1 cellular context compared by ENCODE assay signal in the genomic region with DNA sequence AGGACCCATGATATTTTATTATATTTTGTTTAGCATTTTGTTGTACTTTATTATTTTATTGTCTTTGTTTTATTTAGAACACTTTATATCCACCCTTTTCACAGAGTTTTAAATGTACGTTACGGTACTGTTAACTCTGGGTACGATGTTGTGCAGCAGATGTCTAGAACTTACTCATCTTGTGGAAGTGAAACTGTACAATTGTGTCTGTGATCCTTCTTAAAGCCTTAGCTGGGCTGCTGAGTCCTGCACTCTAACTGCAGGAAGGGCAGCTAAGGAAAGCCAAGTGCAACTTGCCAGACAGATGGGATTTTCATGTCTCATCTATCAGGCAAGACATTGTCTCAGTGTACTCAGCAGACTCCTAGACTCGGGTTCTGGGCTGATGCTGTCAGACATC.
TF ChIP-seq lines count a peak whose summit lies in the region.

No MANE protein-coding gene starts in this region.

TF ChIP-seq in GM23338, 12 proteins besides CTCF, POLR2A, EP300 and RAD21 (continued from another document):
- TF ChIP-seq, protein P1, sequence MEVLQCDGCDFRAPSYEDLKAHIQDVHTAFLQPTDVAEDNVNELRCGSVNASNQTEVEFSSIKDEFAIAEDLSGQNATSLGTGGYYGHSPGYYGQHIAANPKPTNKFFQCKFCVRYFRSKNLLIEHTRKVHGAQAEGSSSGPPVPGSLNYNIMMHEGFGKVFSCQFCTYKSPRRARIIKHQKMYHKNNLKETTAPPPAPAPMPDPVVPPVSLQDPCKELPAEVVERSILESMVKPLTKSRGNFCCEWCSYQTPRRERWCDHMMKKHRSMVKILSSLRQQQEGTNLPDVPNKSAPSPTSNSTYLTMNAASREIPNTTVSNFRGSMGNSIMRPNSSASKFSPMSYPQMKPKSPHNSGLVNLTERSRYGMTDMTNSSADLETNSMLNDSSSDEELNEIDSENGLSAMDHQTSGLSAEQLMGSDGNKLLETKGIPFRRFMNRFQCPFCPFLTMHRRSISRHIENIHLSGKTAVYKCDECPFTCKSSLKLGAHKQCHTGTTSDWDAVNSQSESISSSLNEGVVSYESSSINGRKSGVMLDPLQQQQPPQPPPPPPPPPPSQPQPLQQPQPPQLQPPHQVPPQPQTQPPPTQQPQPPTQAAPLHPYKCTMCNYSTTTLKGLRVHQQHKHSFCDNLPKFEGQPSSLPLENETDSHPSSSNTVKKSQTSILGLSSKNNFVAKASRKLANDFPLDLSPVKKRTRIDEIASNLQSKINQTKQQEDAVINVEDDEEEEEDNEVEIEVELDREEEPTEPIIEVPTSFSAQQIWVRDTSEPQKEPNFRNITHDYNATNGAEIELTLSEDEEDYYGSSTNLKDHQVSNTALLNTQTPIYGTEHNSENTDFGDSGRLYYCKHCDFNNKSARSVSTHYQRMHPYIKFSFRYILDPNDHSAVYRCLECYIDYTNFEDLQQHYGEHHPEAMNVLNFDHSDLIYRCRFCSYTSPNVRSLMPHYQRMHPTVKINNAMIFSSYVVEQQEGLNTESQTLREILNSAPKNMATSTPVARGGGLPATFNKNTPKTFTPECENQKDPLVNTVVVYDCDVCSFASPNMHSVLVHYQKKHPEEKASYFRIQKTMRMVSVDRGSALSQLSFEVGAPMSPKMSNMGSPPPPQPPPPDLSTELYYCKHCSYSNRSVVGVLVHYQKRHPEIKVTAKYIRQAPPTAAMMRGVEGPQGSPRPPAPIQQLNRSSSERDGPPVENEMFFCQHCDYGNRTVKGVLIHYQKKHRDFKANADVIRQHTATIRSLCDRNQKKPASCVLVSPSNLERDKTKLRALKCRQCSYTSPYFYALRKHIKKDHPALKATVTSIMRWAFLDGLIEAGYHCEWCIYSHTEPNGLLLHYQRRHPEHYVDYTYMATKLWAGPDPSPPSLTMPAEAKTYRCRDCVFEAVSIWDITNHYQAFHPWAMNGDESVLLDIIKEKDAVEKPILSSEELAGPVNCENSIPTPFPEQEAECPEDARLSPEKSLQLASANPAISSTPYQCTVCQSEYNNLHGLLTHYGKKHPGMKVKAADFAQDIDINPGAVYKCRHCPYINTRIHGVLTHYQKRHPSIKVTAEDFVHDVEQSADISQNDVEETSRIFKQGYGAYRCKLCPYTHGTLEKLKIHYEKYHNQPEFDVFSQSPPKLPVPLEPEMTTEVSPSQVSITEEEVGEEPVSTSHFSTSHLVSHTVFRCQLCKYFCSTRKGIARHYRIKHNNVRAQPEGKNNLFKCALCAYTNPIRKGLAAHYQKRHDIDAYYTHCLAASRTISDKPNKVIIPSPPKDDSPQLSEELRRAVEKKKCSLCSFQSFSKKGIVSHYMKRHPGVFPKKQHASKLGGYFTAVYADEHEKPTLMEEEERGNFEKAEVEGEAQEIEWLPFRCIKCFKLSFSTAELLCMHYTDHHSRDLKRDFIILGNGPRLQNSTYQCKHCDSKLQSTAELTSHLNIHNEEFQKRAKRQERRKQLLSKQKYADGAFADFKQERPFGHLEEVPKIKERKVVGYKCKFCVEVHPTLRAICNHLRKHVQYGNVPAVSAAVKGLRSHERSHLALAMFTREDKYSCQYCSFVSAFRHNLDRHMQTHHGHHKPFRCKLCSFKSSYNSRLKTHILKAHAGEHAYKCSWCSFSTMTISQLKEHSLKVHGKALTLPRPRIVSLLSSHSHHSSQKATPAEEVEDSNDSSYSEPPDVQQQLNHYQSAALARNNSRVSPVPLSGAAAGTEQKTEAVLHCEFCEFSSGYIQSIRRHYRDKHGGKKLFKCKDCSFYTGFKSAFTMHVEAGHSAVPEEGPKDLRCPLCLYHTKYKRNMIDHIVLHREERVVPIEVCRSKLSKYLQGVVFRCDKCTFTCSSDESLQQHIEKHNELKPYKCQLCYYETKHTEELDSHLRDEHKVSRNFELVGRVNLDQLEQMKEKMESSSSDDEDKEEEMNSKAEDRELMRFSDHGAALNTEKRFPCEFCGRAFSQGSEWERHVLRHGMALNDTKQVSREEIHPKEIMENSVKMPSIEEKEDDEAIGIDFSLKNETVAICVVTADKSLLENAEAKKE (CRISPR knock-in tag; IDR thresholded peaks at IDR 0.05) = no peak
- TF ChIP-seq EZH2phosphoT487 (IDR thresholded peaks at IDR 0.05; ENCODE audit: unreplicated experiment) (no peak), POLR2AphosphoS5 (IDR thresholded peaks at IDR 0.05; ENCODE audit: low read depth) (no peak)
